In genomic region chr3:27368831-27369607, GRCh38 we compare ENCODE assay signal across 1 cellular context.
TF ChIP-seq lines count a peak whose summit lies in the region.

TSS of gene NEK10 (minus strand) at chr3:27369383. CDS start at chr3:27352882, 16,501 bp downstream.

TF ChIP-seq in HepG2, 621 proteins besides CTCF, POLR2A, EP300 and RAD21 (continued from another document and continues in another):
- TF ChIP-seq TBL1XR1 (IDR thresholded peaks at IDR 0.05; ENCODE audit: borderline replicate concordance, low read length, partially characterized antibody) (peak; percentile 70), ZMYM3 (CRISPR knock-in tag; IDR thresholded peaks at IDR 0.05) (no peak), ZNF263 (CRISPR knock-in tag; IDR thresholded peaks at IDR 0.05) (0 out of 2 replicates have a peak, but pooled peaks have one; percentile 15), HMG20A (CRISPR knock-in tag; IDR thresholded peaks at IDR 0.05; ENCODE audit: borderline replicate concordance) (no peak), MLLT10 (CRISPR knock-in tag; IDR thresholded peaks at IDR 0.05) (no peak), SPEN (CRISPR knock-in tag; IDR thresholded peaks at IDR 0.05; ENCODE audit: low read depth) (no peak), HBP1 (CRISPR knock-in tag; IDR thresholded peaks at IDR 0.05; ENCODE audit: low read depth) (no peak), TFAP4 (IDR thresholded peaks at IDR 0.05; ENCODE audit: borderline replicate concordance, low read depth) (peak; percentile 99), MAX (IDR thresholded peaks at IDR 0.05) (peak; percentile 64), NR2F6 (IDR thresholded peaks at IDR 0.05) (no peak), NR2F6 (CRISPR knock-in tag; IDR thresholded peaks at IDR 0.05) (no peak), ZNF782 (CRISPR knock-in tag; IDR thresholded peaks at IDR 0.05; ENCODE audit: borderline replicate concordance) (0 out of 2 replicates have a peak, but pooled peaks have one; percentile 59), PLRG1 (conservative IDR thresholded peaks at IDR 0.05) (no peak), ZNF616 (CRISPR knock-in tag; IDR thresholded peaks at IDR 0.05; ENCODE audit: low read depth) (no peak), ZNF18 (CRISPR knock-in tag; IDR thresholded peaks at IDR 0.05; ENCODE audit: insufficient replicate concordance) (no peak), FOXO1 (CRISPR knock-in tag; IDR thresholded peaks at IDR 0.05) (peak; percentile 63), ARID3A (IDR thresholded peaks at IDR 0.05; ENCODE audit: low read depth, low read length) (no peak), ZNF564 (CRISPR knock-in tag; IDR thresholded peaks at IDR 0.05) (no peak), PRPF4 (IDR thresholded peaks at IDR 0.05; ENCODE audit: low read depth, low read length, poor library complexity, severe bottlenecking) (no peak), ZNF879 (CRISPR knock-in tag; IDR thresholded peaks at IDR 0.05) (no peak), POLR2AphosphoS5 (IDR thresholded peaks at IDR 0.05; ENCODE audit: low read depth, low read length) (peak; percentile 31), ATF5 (CRISPR knock-in tag; IDR thresholded peaks at IDR 0.05; ENCODE audit: low read depth) (no peak), ZNF441 (CRISPR knock-in tag; IDR thresholded peaks at IDR 0.05; ENCODE audit: borderline replicate concordance) (no peak), ZNF709 (CRISPR knock-in tag; IDR thresholded peaks at IDR 0.05) (no peak), ATF3 (CRISPR knock-in tag; IDR thresholded peaks at IDR 0.05) (no peak), SMAD1 (CRISPR knock-in tag; IDR thresholded peaks at IDR 0.05; ENCODE audit: borderline replicate concordance, low read depth) (0 out of 2 replicates have a peak, but pooled peaks have one; percentile 26), ZFP91 (CRISPR knock-in tag; IDR thresholded peaks at IDR 0.05; ENCODE audit: borderline replicate concordance) (peak; percentile 43; the same call in 1 of the 2 replicates), NFYC (CRISPR knock-in tag; IDR thresholded peaks at IDR 0.05) (peak; percentile 100), ZNF737 (CRISPR knock-in tag; IDR thresholded peaks at IDR 0.05; ENCODE audit: borderline replicate concordance) (no peak), RBAK (CRISPR knock-in tag; IDR thresholded peaks at IDR 0.05) (no peak), ZFP62 (CRISPR knock-in tag; IDR thresholded peaks at IDR 0.05) (no peak), ZNF720 (CRISPR knock-in tag; IDR thresholded peaks at IDR 0.05) (no peak), ZFP90 (CRISPR knock-in tag; IDR thresholded peaks at IDR 0.05; ENCODE audit: borderline replicate concordance) (no peak; the same call in 1 of the 2 replicates), SMC3 (IDR thresholded peaks at IDR 0.05; ENCODE audit: low read length) (no peak), MNT (IDR thresholded peaks at IDR 0.05) (peak; percentile 49), HNF4G (IDR thresholded peaks at IDR 0.05; ENCODE audit: borderline replicate concordance, low read depth, low read length) (peak; percentile 13; the same call in 1 of the 2 replicates), HNF4G (CRISPR knock-in tag; IDR thresholded peaks at IDR 0.05; ENCODE audit: borderline replicate concordance, low read depth) (no peak), FOXO4 (CRISPR knock-in tag; conservative IDR thresholded peaks at IDR 0.05) (no peak), U2AF1 (optimal IDR thresholded peaks at IDR 0.05; ENCODE audit: low read depth, low read length) (no peak), CREM (IDR thresholded peaks at IDR 0.05) (peak; percentile 63), CREM (CRISPR knock-in tag; IDR thresholded peaks at IDR 0.05) (no peak), NR3C1 (CRISPR knock-in tag; IDR thresholded peaks at IDR 0.05) (no peak), ZHX2 (IDR thresholded peaks at IDR 0.05; ENCODE audit: low read depth) (no peak), ZHX2 (CRISPR knock-in tag; IDR thresholded peaks at IDR 0.05; ENCODE audit: borderline replicate concordance) (no peak), REXO4 (CRISPR knock-in tag; IDR thresholded peaks at IDR 0.05; ENCODE audit: borderline replicate concordance) (no peak)
